8 cellular contexts compared by ENCODE assay signal in genomic region chr16:84117482-84117843, GRCh38. TPM values are rescaled to one million over a fixed set of nuclear protein-coding genes. Genes with fewer than 3 reads are reported as not detected.
DNase-seq lines count a peak whose midpoint lies in the region; ATAC-seq and TF ChIP-seq lines count a peak whose summit lies in the region.

No MANE protein-coding gene starts in this region.

- H3K9me3 ChIP-seq in BE2C (no peaks in the 10 kb centered on the region), skeletal muscle tissue (ENCODE audit: control insufficient read depth in 3 of 3, low read length in 3 of 3) (no peaks in the 10 kb centered on the region)

- H3K4me1 ChIP-seq in BE2C = no peaks in the 10 kb centered on the region
- peaks cover 11 to 23% (median 18%) of the 10 kb centered on the region in 3 donors for H3K4me1 ChIP-seq in skeletal muscle tissue (ENCODE audit: control insufficient read depth in 3 of 3, insufficient read depth in 3 of 3, low read length in 3 of 3)

- peak overlapping the region; percentile 90 for H3K27ac ChIP-seq in skeletal muscle tissue (ENCODE audit: low read depth, low read length)

- H3K4me3 ChIP-seq in BE2C (ENCODE audit: low read depth, low read length) (peak overlapping the region; percentile 89), iPS-11a (ENCODE audit: low read depth, low read length) (peak overlapping the region; percentile 95), skeletal muscle tissue (ENCODE audit: low read length in 3 of 3) (peak overlapping the region; percentile 92 to 97 (median 96))

- no peaks in the 10 kb centered on the region for H3K27me3 ChIP-seq in BE2C
- H3K27me3 ChIP-seq in skeletal muscle tissue (ENCODE audit: control insufficient read depth in 3 of 3, insufficient read depth in 3 of 3, low read length in 3 of 3) = no peaks in the 10 kb centered on the region

- H3K9ac ChIP-seq in skeletal muscle tissue (ENCODE audit: low read depth in 1 of 3, low read length in 3 of 3) = peak overlapping the region; percentile 97 to 99 (median 98)

- DNase-seq in BE2C (no peak), NOMO-1 treated with DMSO at 0.1 percent for 48 hours (lab: John Stamatoyannopoulos, UW; ENCODE audit: unreplicated experiment) (peak; percentile 35), amniotic epithelial cell (ENCODE audit: low read depth) (peak; percentile 27), GOT3 (lab: John Stamatoyannopoulos, UW) (no peak)

- no peaks in the 10 kb centered on the region for H3K36me3 ChIP-seq in BE2C
- H3K36me3 ChIP-seq in skeletal muscle tissue (ENCODE audit: control insufficient read depth in 3 of 3, insufficient read depth in 3 of 3, low read length in 3 of 3) = peaks cover 0 to 6% (median under 1%) of the 10 kb centered on the region in 3 donors

- no peak for TF ChIP-seq CTCF in BE2C (IDR thresholded peaks at IDR 0.05; ENCODE audit: low read depth, low read length)

- ATAC-seq in GM21528 (IDR thresholded peaks at IDR 0.05; ENCODE audit: low FRiP score, unreplicated experiment) (peak; percentile 10), GM18867 (IDR thresholded peaks at IDR 0.05; ENCODE audit: unreplicated experiment) (no peak)

RNA-seq across cellular contexts. Expression of gene MBTPS1, which starts 0.7 kb away (rescaled TPM):
- 67.9 TPM for polyA plus RNA-seq in BE2C (2012; ENCODE audit: insufficient read depth, insufficient read length, low read depth)
- 76.7 TPM for total RNA-seq in skeletal muscle tissue

RNA-seq across cellular contexts. Expression of gene HSDL1, which starts 27.5 kb away (rescaled TPM):
- 17.4 TPM for polyA plus RNA-seq in BE2C (2012; ENCODE audit: insufficient read depth, insufficient read length, low read depth)
- total RNA-seq in skeletal muscle tissue = 17.2 TPM

RNA-seq across cellular contexts. Expression of gene DNAAF1, which starts 27.6 kb away (rescaled TPM):
- 14.1 TPM for polyA plus RNA-seq in BE2C (2012; ENCODE audit: insufficient read depth, insufficient read length, low read depth)
- not detected for total RNA-seq in skeletal muscle tissue

Comparison
In these comparisons a context has a peak if more than half of its experiments do, and no peak if none do; other contexts are left out.
1. DNase-seq: peak in NOMO-1 treated with DMSO at 0.1 percent for 48 hours (single experiment) and amniotic epithelial cell (single experiment); none in BE2C (single experiment) and GOT3 (single experiment).
2. Peak in every context shown above with its lines, with median percentiles within 50 percentile points of each other: H3K4me3 ChIP-seq.